32 cellular contexts compared by ENCODE assay signal in the genomic region with DNA sequence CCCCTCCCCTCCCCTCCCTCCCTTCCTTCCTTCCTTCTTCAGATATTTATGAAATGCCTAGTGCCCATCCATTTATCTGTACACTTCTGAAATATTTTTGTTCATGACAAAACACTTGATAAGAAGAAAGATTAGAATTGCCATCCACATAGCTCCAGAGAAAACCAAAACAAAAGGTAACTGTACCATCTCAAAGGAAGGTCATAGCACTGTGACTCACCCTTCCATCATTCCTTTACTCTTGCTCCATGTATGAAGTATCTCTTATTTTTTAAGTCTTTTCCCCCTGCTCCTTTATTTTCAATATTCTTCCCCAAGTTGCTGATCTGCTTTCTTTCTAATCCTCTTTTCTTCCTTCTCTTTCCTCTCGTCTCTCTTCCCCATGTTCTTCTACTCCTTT. TPM values are rescaled to one million over a fixed set of nuclear protein-coding genes. Genes with fewer than 3 reads are reported as not detected.
"Had no signal": no experiment of that assay in that cellular context is flagged by ENCODE, and none has a peak within 500 bp of the region (broad histone marks: within the 10 kb centered on the region; RNA-seq: fewer than 3 reads in every experiment).

No MANE protein-coding gene starts in this region.

- H3K4me1 ChIP-seq: ascending aorta, Peyer's patch had no signal

- H3K4me3 ChIP-seq: ascending aorta, Peyer's patch had no signal

- DNase-seq: activated B cell treated with CpG ODN at 0.5 μM for 24 hours; activated CD4-positive, alpha-beta memory T cell treated with anti-CD3 and anti-CD28 coated beads, Interleukin-2, amount 10 ng/mL, durations not matched to agents 7 days and 5 days; activated CD4-positive, alpha-beta T cell treated with anti-CD3 and anti-CD28 coated beads for 4 hours; activated CD4-positive, CD25-positive, alpha-beta regulatory T cell treated with anti-CD3 and anti-CD28 coated beads, Interleukin-2, amount 50 U/mL, for 72 hours; activated CD8-positive, alpha-beta memory T cell treated with anti-CD3 and anti-CD28 coated beads for 24 hours; activated CD8-positive, alpha-beta memory T cell treated with anti-CD3 and anti-CD28 coated beads, Interleukin-2, amount 10 ng/mL, durations not matched to agents 7 days and 5 days; activated CD8-positive, alpha-beta memory T cell treated with anti-CD3 and anti-CD28 coated beads, Interleukin-2, amount 50 U/mL, for 48 hours; activated effector memory CD4-positive, alpha-beta T cell treated with Interleukin-2 at 50 U/mL for 16 hours; activated naive CD4-positive, alpha-beta T cell treated with anti-CD3 and anti-CD28 coated beads, Interleukin-2, amount 10 ng/mL, durations not matched to agents 7 days and 5 days; activated naive CD8-positive, alpha-beta T cell treated with anti-CD3 and anti-CD28 coated beads, Interleukin-2, amount 50 U/mL, for 24 hours; activated T-cell treated with anti-CD3 and anti-CD28 coated beads, Interleukin-2, amount 50 U/mL, for 48 hours; amniotic stem cell; caudate nucleus; NCI-H1105; NCI-H1417 treated with DMSO at 0.1 percent for 48 hours; NCI-H187 treated with DMSO at 0.1 percent for 48 hours; NCI-H2171 treated with DMSO at 0.1 percent for 48 hours; NCI-H2227 treated with DMSO at 0.1 percent for 48 hours; NCI-H446 treated with DMSO at 0.1 percent for 48 hours; NCI-H524; NCI-H69; NCI-H82; Peyer's patch; Right ventricle myocardium superior; RPMI8226; SW 1271; T-helper 1 cell; T-helper 2 cell; T-helper 9 cell had no signal

- H3K9ac ChIP-seq: KMS-11 had no signal

- H3K27me3 ChIP-seq: ascending aorta, Peyer's patch had no signal

- H3K9me3 ChIP-seq: ascending aorta, Peyer's patch had no signal

- H3K27ac ChIP-seq: ascending aorta, KMS-11, Peyer's patch had no signal

- H3K4me2 ChIP-seq: KMS-11 had no signal

- ATAC-seq: activated CD8-positive, alpha-beta memory T cell treated with anti-CD3 and anti-CD28 coated beads, Interleukin-2, amount 10 ng/mL, durations not matched to agents 7 days and 5 days; activated naive CD8-positive, alpha-beta T cell treated with anti-CD3 and anti-CD28 coated beads, Interleukin-2, amount 50 U/mL, for 24 hours had no signal

- H3K36me3 ChIP-seq: ascending aorta, Peyer's patch had no signal

RNA-seq across cellular contexts. Expression of a gene that starts 9.9 kb away (rescaled TPM):
- total RNA-seq: activated B cell treated with CpG ODN at 0.5 μM for 24 hours; activated CD4-positive, alpha-beta memory T cell treated with anti-CD3 and anti-CD28 coated beads, Interleukin-2, amount 10 ng/mL, durations not matched to agents 7 days and 5 days; activated CD8-positive, alpha-beta memory T cell treated with anti-CD3 and anti-CD28 coated beads, Interleukin-2, amount 10 ng/mL, durations not matched to agents 7 days and 5 days; ascending aorta; LHCN-M2; Peyer's patch; Right ventricle myocardium superior had no signal
